1 cellular context compared by ENCODE assay signal in the genomic region with DNA sequence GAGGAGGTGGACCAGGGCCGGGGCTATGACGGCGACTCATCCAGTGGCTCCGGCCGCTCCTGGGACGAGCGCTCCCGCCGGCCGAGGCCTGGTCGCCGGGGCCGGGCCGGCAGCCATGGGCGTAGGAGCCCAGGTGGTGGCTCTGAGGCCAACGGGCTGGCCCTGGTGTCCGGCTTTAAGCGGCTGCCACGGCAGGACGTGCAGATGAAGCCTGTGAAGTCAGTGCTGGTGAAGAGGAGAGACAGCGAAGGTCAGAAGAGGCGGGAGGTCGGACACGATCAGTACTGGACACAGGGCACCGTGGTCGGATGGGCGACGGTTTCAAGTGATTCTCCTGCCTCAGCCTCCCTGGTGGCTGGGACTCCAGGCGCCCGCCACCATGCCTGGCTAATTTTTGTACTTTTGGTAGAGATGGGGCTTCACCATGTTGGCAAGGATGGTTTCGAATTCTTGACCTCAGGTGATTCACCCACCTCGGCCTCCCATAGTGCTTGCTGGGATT.
TF ChIP-seq lines count a peak whose summit lies in the region.

No MANE protein-coding gene starts in this region.

TF ChIP-seq in K562, 482 proteins besides CTCF, POLR2A, EP300 and RAD21:
- TF ChIP-seq BRCA1 (IDR thresholded peaks at IDR 0.05) (no peak), BRCA1 (CRISPR knock-in tag; IDR thresholded peaks at IDR 0.05) (no peak), ZNF224 (CRISPR knock-in tag; IDR thresholded peaks at IDR 0.05) (no peak), KDM1A (IDR thresholded peaks at IDR 0.05) (no peak), ERF (CRISPR knock-in tag; IDR thresholded peaks at IDR 0.05) (no peak), GTF2E2 (tag; IDR thresholded peaks at IDR 0.05) (no peak), ZFP1 (CRISPR knock-in tag; IDR thresholded peaks at IDR 0.05) (no peak), MAFK (IDR thresholded peaks at IDR 0.05; ENCODE audit: low read length) (no peak), SMAD3 (CRISPR knock-in tag; conservative IDR thresholded peaks at IDR 0.05) (no peak), PPARD (CRISPR knock-in tag; IDR thresholded peaks at IDR 0.05) (no peak)
- TF ChIP-seq, protein P1, sequence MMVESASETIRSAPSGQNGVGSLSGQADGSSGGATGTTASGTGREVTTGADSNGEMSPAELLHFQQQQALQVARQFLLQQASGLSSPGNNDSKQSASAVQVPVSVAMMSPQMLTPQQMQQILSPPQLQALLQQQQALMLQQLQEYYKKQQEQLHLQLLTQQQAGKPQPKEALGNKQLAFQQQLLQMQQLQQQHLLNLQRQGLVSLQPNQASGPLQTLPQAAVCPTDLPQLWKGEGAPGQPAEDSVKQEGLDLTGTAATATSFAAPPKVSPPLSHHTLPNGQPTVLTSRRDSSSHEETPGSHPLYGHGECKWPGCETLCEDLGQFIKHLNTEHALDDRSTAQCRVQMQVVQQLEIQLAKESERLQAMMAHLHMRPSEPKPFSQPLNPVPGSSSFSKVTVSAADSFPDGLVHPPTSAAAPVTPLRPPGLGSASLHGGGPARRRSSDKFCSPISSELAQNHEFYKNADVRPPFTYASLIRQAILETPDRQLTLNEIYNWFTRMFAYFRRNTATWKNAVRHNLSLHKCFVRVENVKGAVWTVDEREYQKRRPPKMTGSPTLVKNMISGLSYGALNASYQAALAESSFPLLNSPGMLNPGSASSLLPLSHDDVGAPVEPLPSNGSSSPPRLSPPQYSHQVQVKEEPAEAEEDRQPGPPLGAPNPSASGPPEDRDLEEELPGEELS (CRISPR knock-in tag; IDR thresholded peaks at IDR 0.05; ENCODE audit: borderline replicate concordance): no peak
